7 cellular contexts compared by ENCODE assay signal in the genomic region with DNA sequence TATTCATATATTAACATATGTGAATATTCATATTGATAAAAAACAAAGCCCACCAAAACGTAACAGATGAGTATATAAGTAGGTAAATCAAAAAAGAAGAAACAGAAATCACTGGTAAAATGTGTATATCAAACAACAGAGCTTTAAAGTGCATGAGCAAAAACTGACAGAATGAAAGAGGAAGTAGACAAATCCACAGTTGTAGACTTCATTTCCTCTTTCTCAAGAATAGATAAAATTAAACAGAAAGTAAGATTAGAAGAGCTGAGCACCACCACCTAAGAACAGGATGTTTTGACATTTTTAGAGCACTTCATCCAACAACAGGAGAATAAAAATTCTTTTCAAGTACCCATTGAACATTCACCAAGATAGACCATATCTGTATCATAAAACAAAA.
DNase-seq lines count a peak whose midpoint lies in the region; ATAC-seq and TF ChIP-seq lines count a peak whose summit lies in the region.

No MANE protein-coding gene starts in this region.

- peak overlapping the region; percentile 75 for H3K4me3 Mint-ChIP-seq in natural killer cell

- peak overlapping the region; percentile 73 to 89 for H3K27ac Mint-ChIP-seq in natural killer cell

- H3K9me3 Mint-ChIP-seq in natural killer cell: no peaks in the 10 kb centered on the region

- peaks cover 7 to 11% of the 10 kb centered on the region in 2 donors for H3K4me1 Mint-ChIP-seq in natural killer cell

- H3K36me3 Mint-ChIP-seq in natural killer cell: no peaks in the 10 kb centered on the region

- H3K27me3 Mint-ChIP-seq in natural killer cell (ENCODE audit: low read depth in 2 of 2): no peaks in the 10 kb centered on the region

- intact Hi-C loops in natural killer cell (cut with micrococcal nuclease): no loop called here

- ATAC-seq in GM19025 (IDR thresholded peaks at IDR 0.05; ENCODE audit: low read depth, unreplicated experiment) (peak; percentile 95), HG02870 (IDR thresholded peaks at IDR 0.05; ENCODE audit: unreplicated experiment) (peak; percentile 96), natural killer cell (peak; percentile 51 to 55 (median 53)), omental fat pad (ENCODE audit: low FRiP score) (no peak)

- DNase-seq in NOMO-1 treated with dmso at 0.1 percent for 144 hours (lab: John Stamatoyannopoulos, UW; ENCODE audit: unreplicated experiment): peak; percentile 70
- DNase-seq in natural killer cell: no peak
- no peak for DNase-seq in NCI-H1436 treated with DMSO at 0.1 percent for 48 hours (lab: John Stamatoyannopoulos, UW)
- DNase-seq in activated gamma-delta T cell (lab: John Stamatoyannopoulos, UW): no peak
- DNase-seq in omental fat pad (ENCODE audit: low spot score): no peak

- TF ChIP-seq CTCF in natural killer cell (IDR thresholded peaks at IDR 0.05) (no peak), omental fat pad (IDR thresholded peaks at IDR 0.05) (no peak)
